ENCODE assay signal across 1 cellular context in the genomic region with DNA sequence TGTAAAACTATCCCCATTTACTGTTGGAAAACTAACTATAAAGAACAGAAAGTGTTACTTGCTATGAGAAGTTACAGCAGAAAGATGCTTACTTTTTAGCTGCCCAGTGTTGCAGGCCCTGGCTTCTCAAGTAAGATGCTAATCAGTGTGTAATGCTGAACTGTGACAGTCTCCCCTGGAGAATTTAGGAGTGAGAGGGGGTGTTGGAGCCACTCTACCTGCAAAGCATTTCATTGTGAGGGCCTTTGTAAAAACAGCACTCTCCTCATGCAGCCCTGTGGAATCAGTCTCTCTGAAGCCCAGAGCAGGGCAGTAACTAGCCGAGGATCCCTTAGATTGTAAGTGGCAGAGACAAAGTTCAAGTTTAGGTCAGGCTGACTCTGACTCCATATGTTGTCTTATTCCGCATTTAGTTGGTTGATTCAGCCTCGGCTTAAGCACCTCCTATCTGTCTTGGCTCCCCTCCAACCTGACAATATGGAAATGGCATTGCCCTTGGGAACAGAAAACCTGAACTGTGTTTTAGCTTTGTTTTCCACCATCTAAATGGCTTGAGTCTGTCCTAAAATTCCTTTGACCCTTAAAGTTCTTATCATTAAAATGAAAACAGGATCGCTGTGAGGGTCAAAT.
TF ChIP-seq lines count a peak whose summit lies in the region.

No MANE protein-coding gene starts in this region.

TF ChIP-seq in HEK293T, 16 proteins besides CTCF, POLR2A, EP300 and RAD21 (continued from another document):
- no peak for TF ChIP-seq SP1 (IDR thresholded peaks at IDR 0.05)
- no peak for TF ChIP-seq LEF1 (IDR thresholded peaks at IDR 0.05; ENCODE audit: borderline replicate concordance)
- no peak for TF ChIP-seq ELF4 (IDR thresholded peaks at IDR 0.05)
- no peak for TF ChIP-seq BHLHE40 (IDR thresholded peaks at IDR 0.05; ENCODE audit: borderline replicate concordance)
- TF ChIP-seq, protein P1, sequence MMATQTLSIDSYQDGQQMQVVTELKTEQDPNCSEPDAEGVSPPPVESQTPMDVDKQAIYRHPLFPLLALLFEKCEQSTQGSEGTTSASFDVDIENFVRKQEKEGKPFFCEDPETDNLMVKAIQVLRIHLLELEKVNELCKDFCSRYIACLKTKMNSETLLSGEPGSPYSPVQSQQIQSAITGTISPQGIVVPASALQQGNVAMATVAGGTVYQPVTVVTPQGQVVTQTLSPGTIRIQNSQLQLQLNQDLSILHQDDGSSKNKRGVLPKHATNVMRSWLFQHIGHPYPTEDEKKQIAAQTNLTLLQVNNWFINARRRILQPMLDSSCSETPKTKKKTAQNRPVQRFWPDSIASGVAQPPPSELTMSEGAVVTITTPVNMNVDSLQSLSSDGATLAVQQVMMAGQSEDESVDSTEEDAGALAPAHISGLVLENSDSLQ (IDR thresholded peaks at IDR 0.05) = no peak
- no peak for TF ChIP-seq ARNT (IDR thresholded peaks at IDR 0.05)
- TF ChIP-seq FOXA1 (IDR thresholded peaks at IDR 0.05) = no peak
- no peak for TF ChIP-seq FOXM1 (IDR thresholded peaks at IDR 0.05; ENCODE audit: borderline replicate concordance)
- no peak for TF ChIP-seq NFRKB (IDR thresholded peaks at IDR 0.05)
